Comparison of ENCODE assay signal across 13 cellular contexts in the genomic region with DNA sequence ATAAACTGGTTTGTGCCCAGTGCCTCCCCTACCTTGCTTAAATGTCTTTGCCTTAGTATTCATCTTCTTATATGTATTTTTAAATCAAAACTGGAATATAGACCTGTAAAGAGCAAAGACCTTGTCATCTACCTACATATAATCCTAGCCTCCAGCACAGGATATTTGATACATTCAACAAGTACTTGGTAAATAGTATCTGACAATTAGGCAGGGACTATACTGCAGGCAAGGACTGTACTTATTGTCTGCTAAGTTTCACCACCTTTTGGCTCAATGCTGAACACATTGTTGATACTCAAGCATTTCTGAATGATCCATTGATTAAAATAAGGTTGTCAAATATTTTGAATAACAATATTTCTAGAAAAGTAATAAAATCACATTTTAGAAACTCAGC.
"Had no signal": no experiment of that assay in that cellular context is flagged by ENCODE, and none has a peak within 500 bp of the region (broad histone marks: within the 10 kb centered on the region; RNA-seq: fewer than 3 reads in every experiment).

No MANE protein-coding gene starts in this region.

- ATAC-seq: natural killer cell treated with Interleukin-12 subunit alpha and Interleukin-12 subunit beta and Interleukin-15 and Interleukin-18, amount 100 ng/mL, for 72 hours; stimulated activated memory B cell treated with anti-CD40 and anti-IgM and Interleukin-4, amounts not matched to agents 10 μg/mL and 1 μg/mL and 100 μg/mL, for 72 hours had no signal

- H3K9me3 Mint-ChIP-seq: activated CD4-positive, alpha-beta T cell treated with anti-CD3 and anti-CD28 coated beads, Interleukin-2, amount 10 ng/mL, durations not matched to agents 7 days and 5 days; natural killer cell treated with Interleukin-12 subunit alpha and Interleukin-12 subunit beta and Interleukin-15 and Interleukin-18, amount 100 ng/mL, for 72 hours; stimulated activated memory B cell treated with anti-CD40 and anti-IgM and Interleukin-4, amounts not matched to agents 10 μg/mL and 1 μg/mL and 100 μg/mL, for 72 hours had no signal

- DNase-seq: activated CD4-positive, alpha-beta T cell treated with anti-CD3 and anti-CD28 coated beads, Interleukin-2, amount 10 ng/mL, durations not matched to agents 7 days and 5 days; anterior cingulate cortex; brain microvascular endothelial cell; effector memory CD4-positive, alpha-beta T cell; foreskin melanocyte; kidney glomerular epithelial cell; occipital lobe; stimulated activated CD4-positive, alpha-beta T cell treated with anti-CD3 and anti-CD28 coated beads, Interleukin-2, amount 100 ng/mL, for 48 hours; tibial artery had no signal

- H3K27me3 Mint-ChIP-seq: activated CD4-positive, alpha-beta T cell treated with anti-CD3 and anti-CD28 coated beads, Interleukin-2, amount 10 ng/mL, durations not matched to agents 7 days and 5 days; natural killer cell treated with Interleukin-12 subunit alpha and Interleukin-12 subunit beta and Interleukin-15 and Interleukin-18, amount 100 ng/mL, for 72 hours; stimulated activated memory B cell treated with anti-CD40 and anti-IgM and Interleukin-4, amounts not matched to agents 10 μg/mL and 1 μg/mL and 100 μg/mL, for 72 hours had no signal

- H3K4me1 Mint-ChIP-seq: activated CD4-positive, alpha-beta T cell treated with anti-CD3 and anti-CD28 coated beads, Interleukin-2, amount 10 ng/mL, durations not matched to agents 7 days and 5 days had no signal

- H3K27ac Mint-ChIP-seq: activated CD4-positive, alpha-beta T cell treated with anti-CD3 and anti-CD28 coated beads, Interleukin-2, amount 10 ng/mL, durations not matched to agents 7 days and 5 days; natural killer cell treated with Interleukin-12 subunit alpha and Interleukin-12 subunit beta and Interleukin-15 and Interleukin-18, amount 100 ng/mL, for 72 hours; stimulated activated memory B cell treated with anti-CD40 and anti-IgM and Interleukin-4, amounts not matched to agents 10 μg/mL and 1 μg/mL and 100 μg/mL, for 72 hours had no signal

- H3K9me3 ChIP-seq: right atrium auricular region, tibial artery, vagina had no signal

- H3K4me3 Mint-ChIP-seq: activated CD4-positive, alpha-beta T cell treated with anti-CD3 and anti-CD28 coated beads, Interleukin-2, amount 10 ng/mL, durations not matched to agents 7 days and 5 days; natural killer cell treated with Interleukin-12 subunit alpha and Interleukin-12 subunit beta and Interleukin-15 and Interleukin-18, amount 100 ng/mL, for 72 hours; stimulated activated memory B cell treated with anti-CD40 and anti-IgM and Interleukin-4, amounts not matched to agents 10 μg/mL and 1 μg/mL and 100 μg/mL, for 72 hours had no signal
